25 cellular contexts compared by ENCODE assay signal in the genomic region with DNA sequence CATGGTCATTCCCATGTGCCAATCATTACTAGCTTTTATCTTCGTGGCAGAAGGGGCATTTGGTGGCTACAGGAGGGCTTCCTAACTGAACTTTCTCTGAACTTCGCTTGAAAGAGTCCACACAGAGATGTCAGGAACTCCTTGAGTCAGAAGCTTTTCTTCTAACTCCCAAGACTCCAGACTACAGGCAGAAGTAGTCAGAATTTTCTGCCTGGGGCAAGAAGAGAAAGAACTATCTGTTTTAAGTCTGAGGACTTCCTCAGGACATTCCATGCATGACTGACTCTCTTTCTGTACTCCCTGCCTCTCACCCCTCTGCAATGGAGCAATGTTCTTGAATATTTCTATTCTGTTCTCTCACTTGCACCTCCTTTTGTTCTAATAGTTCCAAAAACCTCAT.
DNase-seq lines count a peak whose midpoint lies in the region; ATAC-seq and TF ChIP-seq lines count a peak whose summit lies in the region.
"Had no signal": no experiment of that assay in that cellular context is flagged by ENCODE, and none has a peak within 500 bp of the region (broad histone marks: within the 10 kb centered on the region; RNA-seq: fewer than 3 reads in every experiment).

No MANE protein-coding gene starts in this region.

- H3K4me3 ChIP-seq in AG10803 (ENCODE audit: low read length), result no peak overlapping the region
- H3K4me3 ChIP-seq in astrocyte of the spinal cord (ENCODE audit: low read depth, low read length), result no peak overlapping the region
- no peak overlapping the region for H3K4me3 ChIP-seq in mesendoderm (ENCODE audit: low read length)
- H3K4me3 ChIP-seq in BE2C (ENCODE audit: low read depth, low read length), result no peak overlapping the region
- H3K4me3 ChIP-seq: BLaER1, ovary, SJCRH30, upper lobe of right lung had no signal

- no peaks in the 10 kb centered on the region for H3K36me3 ChIP-seq in mesendoderm (ENCODE audit: control insufficient read depth, insufficient read depth, low read length)
- no peaks in the 10 kb centered on the region for H3K36me3 ChIP-seq in BE2C
- H3K36me3 ChIP-seq: BLaER1, ovary, SJCRH30, upper lobe of right lung had no signal

- no peak overlapping the region for H2BK5ac ChIP-seq in mesendoderm (ENCODE audit: low read length)

- no peak overlapping the region for H2BK120ac ChIP-seq in mesendoderm (ENCODE audit: low read depth, low read length)

- no peaks in the 10 kb centered on the region for H3K9me3 Mint-ChIP-seq in HFFc6
- no peaks in the 10 kb centered on the region for H3K9me3 Mint-ChIP-seq in activated CD8-positive, alpha-beta memory T cell treated with anti-CD3 and anti-CD28 coated beads, Interleukin-2, amount 10 ng/mL, durations not matched to agents 7 days and 5 days (ENCODE audit: low read depth)
- H3K9me3 Mint-ChIP-seq: activated B cell treated with CpG ODN at 0.5 μM for 24 hours; stimulated activated naive B cell treated with anti-CD40 and anti-IgM and Interleukin-4, amounts not matched to agents 10 μg/mL and 1 μg/mL and 100 μg/mL, for 72 hours; T-helper 1 cell treated with Interleukin-12 subunit alpha and Interleukin-12 subunit beta and Interleukin-4 antibody, amounts not matched to agents 30 μg/mL and 1 μg/mL, for 36 hours had no signal

- DNase-seq in AG10803 (ENCODE audit: low read depth) (peak; percentile 53), HFFc6 (peak; percentile 77), astrocyte of the spinal cord (ENCODE audit: low read depth, low spot score) (peak; percentile 24), mesendoderm (peak; percentile 53), BE2C (no peak)
- DNase-seq in activated CD8-positive, alpha-beta memory T cell treated with anti-CD3 and anti-CD28 coated beads, Interleukin-2, amount 10 ng/mL, durations not matched to agents 7 days and 5 days, result no peak
- DNase-seq: activated B cell treated with CpG ODN at 0.5 μM for 24 hours; activated T-cell treated with anti-CD3 and anti-CD28 coated beads, Interleukin-2, amount 50 U/mL, for 48 hours; cerebellar nuclear complex; GF-D8; Kasumi-1; NCI-H146; NCI-H446; NCI-H774; ovary; RPMI8226; SJCRH30; small intestine; stimulated activated naive B cell treated with anti-CD40 and anti-IgM and Interleukin-4, amounts not matched to agents 10 μg/mL and 1 μg/mL and 100 μg/mL, for 72 hours; upper lobe of right lung had no signal

- peaks cover 2% of the 10 kb centered on the region for H3K27me3 Mint-ChIP-seq in HFFc6 (ENCODE audit: insufficient read depth)
- H3K27me3 Mint-ChIP-seq in activated CD8-positive, alpha-beta memory T cell treated with anti-CD3 and anti-CD28 coated beads, Interleukin-2, amount 10 ng/mL, durations not matched to agents 7 days and 5 days, result no peaks in the 10 kb centered on the region
- H3K27me3 Mint-ChIP-seq: brain had no signal

- TF ChIP-seq CTCF in AG10803 (conservative IDR thresholded peaks at IDR 0.05; ENCODE audit: low read length) (no peak), HFFc6 (IDR thresholded peaks at IDR 0.05) (no peak), astrocyte of the spinal cord (IDR thresholded peaks at IDR 0.05; ENCODE audit: low read depth, low read length) (no peak), BE2C (IDR thresholded peaks at IDR 0.05; ENCODE audit: low read depth, low read length) (no peak)

- H3K79me2 ChIP-seq in mesendoderm (ENCODE audit: control insufficient read depth, insufficient read depth, low read length), result no peaks in the 10 kb centered on the region

- H3K9ac ChIP-seq in mesendoderm (ENCODE audit: low read length), result no peak overlapping the region
- H3K9ac ChIP-seq: BLaER1 had no signal

- H3K56ac ChIP-seq in mesendoderm (ENCODE audit: low read length), result no peak overlapping the region

- H2AK5ac ChIP-seq in mesendoderm (ENCODE audit: low read length), result no peak overlapping the region

- H3K9me3 ChIP-seq in BE2C, result no peaks in the 10 kb centered on the region
- H3K9me3 ChIP-seq: BLaER1, ovary, SJCRH30, upper lobe of right lung had no signal

- no peaks in the 10 kb centered on the region for H3K27me3 ChIP-seq in mesendoderm (ENCODE audit: insufficient read depth, low read length, poor library complexity)
- H3K27me3 ChIP-seq in BE2C, result no peaks in the 10 kb centered on the region
- H3K27me3 ChIP-seq: BLaER1, ovary, SJCRH30, upper lobe of right lung had no signal

- H3K4me1 ChIP-seq in mesendoderm (ENCODE audit: control insufficient read depth, low read depth, low read length), result no peaks in the 10 kb centered on the region
- H3K4me1 ChIP-seq in BE2C, result peaks cover 4% of the 10 kb centered on the region
- H3K4me1 ChIP-seq: BLaER1, SJCRH30, upper lobe of right lung had no signal

- ATAC-seq in HG03571 (IDR thresholded peaks at IDR 0.05; ENCODE audit: unreplicated experiment) (no peak), GM21737 (IDR thresholded peaks at IDR 0.05; ENCODE audit: unreplicated experiment) (no peak)
- ATAC-seq in activated CD8-positive, alpha-beta memory T cell treated with anti-CD3 and anti-CD28 coated beads, Interleukin-2, amount 10 ng/mL, durations not matched to agents 7 days and 5 days, result no peak
- ATAC-seq: stimulated activated naive B cell treated with anti-CD40 and anti-IgM and Interleukin-4, amounts not matched to agents 10 μg/mL and 1 μg/mL and 100 μg/mL, for 72 hours; upper lobe of right lung had no signal

- H3K4me1 Mint-ChIP-seq in HFFc6 (ENCODE audit: low read depth), result peaks cover 24% of the 10 kb centered on the region
- no peaks in the 10 kb centered on the region for H3K4me1 Mint-ChIP-seq in activated CD8-positive, alpha-beta memory T cell treated with anti-CD3 and anti-CD28 coated beads, Interleukin-2, amount 10 ng/mL, durations not matched to agents 7 days and 5 days
- H3K4me1 Mint-ChIP-seq: activated B cell treated with CpG ODN at 0.5 μM for 24 hours; stimulated activated naive B cell treated with anti-CD40 and anti-IgM and Interleukin-4, amounts not matched to agents 10 μg/mL and 1 μg/mL and 100 μg/mL, for 72 hours had no signal

- 0 out of 2 replicates have a peak overlapping the region, but pooled peaks have one; percentile 16 for H3K4me3 Mint-ChIP-seq in HFFc6
- H3K4me3 Mint-ChIP-seq in activated CD8-positive, alpha-beta memory T cell treated with anti-CD3 and anti-CD28 coated beads, Interleukin-2, amount 10 ng/mL, durations not matched to agents 7 days and 5 days, result no peak overlapping the region
- H3K4me3 Mint-ChIP-seq: activated B cell treated with CpG ODN at 0.5 μM for 24 hours; brain; stimulated activated naive B cell treated with anti-CD40 and anti-IgM and Interleukin-4, amounts not matched to agents 10 μg/mL and 1 μg/mL and 100 μg/mL, for 72 hours; T-helper 1 cell treated with Interleukin-12 subunit alpha and Interleukin-12 subunit beta and Interleukin-4 antibody, amounts not matched to agents 30 μg/mL and 1 μg/mL, for 36 hours had no signal

- no peak overlapping the region for H3K27ac ChIP-seq in mesendoderm (ENCODE audit: low read depth, low read length)
- H3K27ac ChIP-seq: BLaER1, ovary, SJCRH30, upper lobe of right lung had no signal

- no CpG with 5 or more reads among the region's 2 CpGs for WGBS in mesendoderm (ENCODE audit: extremely low coverage, insufficient coverage, low lambda C conversion rate)

- no peak overlapping the region for H3K4me2 ChIP-seq in mesendoderm (ENCODE audit: low read length)
- H3K4me2 ChIP-seq: BLaER1 had no signal

- in situ Hi-C loops in astrocyte of the spinal cord (cut with HindIII; ENCODE audit: low sequenced_read_pairs), result no loop called here

- no peak overlapping the region for H3K4ac ChIP-seq in mesendoderm (ENCODE audit: low read depth, low read length)

- H3K27ac Mint-ChIP-seq in HFFc6, result peak overlapping the region; percentile 69
- no peak overlapping the region for H3K27ac Mint-ChIP-seq in activated CD8-positive, alpha-beta memory T cell treated with anti-CD3 and anti-CD28 coated beads, Interleukin-2, amount 10 ng/mL, durations not matched to agents 7 days and 5 days
- H3K27ac Mint-ChIP-seq: activated B cell treated with CpG ODN at 0.5 μM for 24 hours; stimulated activated naive B cell treated with anti-CD40 and anti-IgM and Interleukin-4, amounts not matched to agents 10 μg/mL and 1 μg/mL and 100 μg/mL, for 72 hours; T-helper 1 cell treated with Interleukin-12 subunit alpha and Interleukin-12 subunit beta and Interleukin-4 antibody, amounts not matched to agents 30 μg/mL and 1 μg/mL, for 36 hours had no signal

- no peak overlapping the region for H3K23ac ChIP-seq in mesendoderm (ENCODE audit: low read length)

- no peak overlapping the region for H2BK15ac ChIP-seq in mesendoderm (replicated peaks; ENCODE audit: low read depth)

- H4K8ac ChIP-seq in mesendoderm (ENCODE audit: low read depth, low read length), result no peak overlapping the region

- H4K5ac ChIP-seq in mesendoderm (ENCODE audit: low read length), result no peak overlapping the region

- peaks cover 3% of the 10 kb centered on the region; the same call in 1 of the 2 replicates for H3K36me3 Mint-ChIP-seq in HFFc6 (ENCODE audit: low read depth)
- no peaks in the 10 kb centered on the region for H3K36me3 Mint-ChIP-seq in activated CD8-positive, alpha-beta memory T cell treated with anti-CD3 and anti-CD28 coated beads, Interleukin-2, amount 10 ng/mL, durations not matched to agents 7 days and 5 days
- H3K36me3 Mint-ChIP-seq: stimulated activated naive B cell treated with anti-CD40 and anti-IgM and Interleukin-4, amounts not matched to agents 10 μg/mL and 1 μg/mL and 100 μg/mL, for 72 hours had no signal

- no peak overlapping the region for H3K18ac ChIP-seq in mesendoderm (ENCODE audit: low read length)

- H3K79me1 ChIP-seq in mesendoderm (ENCODE audit: low read length), result no peaks in the 10 kb centered on the region

- CTCF ChIA-PET in activated CD8-positive, alpha-beta memory T cell treated with anti-CD3 and anti-CD28 coated beads, Interleukin-2, amount 10 ng/mL, durations not matched to agents 7 days and 5 days (lab: Charles Lee), result no interaction called here

Comparison
In these comparisons a context has a peak if more than half of its experiments do, and no peak if none do; other contexts are left out.
1. DNase-seq: peak in AG10803 (single experiment), HFFc6 (single experiment), astrocyte of the spinal cord (single experiment) and mesendoderm (single experiment); none in BE2C (single experiment) and activated CD8-positive, alpha-beta memory T cell treated with anti-CD3 and anti-CD28 coated beads, Interleukin-2, amount 10 ng/mL, durations not matched to agents 7 days and 5 days (single experiment).